In the genomic region with DNA sequence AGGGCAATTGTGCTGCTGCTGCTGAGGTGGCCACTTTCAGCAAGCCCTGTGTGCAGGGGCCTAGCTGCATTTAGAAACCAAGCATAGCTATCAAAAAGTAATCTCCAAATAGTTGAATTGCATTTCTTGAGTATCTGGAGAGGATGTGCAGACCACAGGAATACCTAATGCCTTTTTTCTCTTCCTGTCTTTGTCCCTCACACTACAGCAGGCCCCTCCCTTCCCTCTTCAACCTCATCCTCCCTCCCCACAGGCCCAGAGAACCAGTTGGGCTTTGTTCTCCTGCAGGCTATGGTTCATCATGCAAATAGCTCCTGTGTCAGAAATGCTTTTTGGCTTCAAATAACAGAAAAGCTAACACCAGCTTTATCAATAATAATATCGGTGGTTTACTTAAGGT, we compare ENCODE assay signal across 1 cellular context.
TF ChIP-seq lines count a peak whose summit lies in the region.

No MANE protein-coding gene starts in this region.

TF ChIP-seq in GM12878, 131 proteins besides CTCF, POLR2A, EP300 and RAD21 (continued from another document):
- TF ChIP-seq, protein P1, sequence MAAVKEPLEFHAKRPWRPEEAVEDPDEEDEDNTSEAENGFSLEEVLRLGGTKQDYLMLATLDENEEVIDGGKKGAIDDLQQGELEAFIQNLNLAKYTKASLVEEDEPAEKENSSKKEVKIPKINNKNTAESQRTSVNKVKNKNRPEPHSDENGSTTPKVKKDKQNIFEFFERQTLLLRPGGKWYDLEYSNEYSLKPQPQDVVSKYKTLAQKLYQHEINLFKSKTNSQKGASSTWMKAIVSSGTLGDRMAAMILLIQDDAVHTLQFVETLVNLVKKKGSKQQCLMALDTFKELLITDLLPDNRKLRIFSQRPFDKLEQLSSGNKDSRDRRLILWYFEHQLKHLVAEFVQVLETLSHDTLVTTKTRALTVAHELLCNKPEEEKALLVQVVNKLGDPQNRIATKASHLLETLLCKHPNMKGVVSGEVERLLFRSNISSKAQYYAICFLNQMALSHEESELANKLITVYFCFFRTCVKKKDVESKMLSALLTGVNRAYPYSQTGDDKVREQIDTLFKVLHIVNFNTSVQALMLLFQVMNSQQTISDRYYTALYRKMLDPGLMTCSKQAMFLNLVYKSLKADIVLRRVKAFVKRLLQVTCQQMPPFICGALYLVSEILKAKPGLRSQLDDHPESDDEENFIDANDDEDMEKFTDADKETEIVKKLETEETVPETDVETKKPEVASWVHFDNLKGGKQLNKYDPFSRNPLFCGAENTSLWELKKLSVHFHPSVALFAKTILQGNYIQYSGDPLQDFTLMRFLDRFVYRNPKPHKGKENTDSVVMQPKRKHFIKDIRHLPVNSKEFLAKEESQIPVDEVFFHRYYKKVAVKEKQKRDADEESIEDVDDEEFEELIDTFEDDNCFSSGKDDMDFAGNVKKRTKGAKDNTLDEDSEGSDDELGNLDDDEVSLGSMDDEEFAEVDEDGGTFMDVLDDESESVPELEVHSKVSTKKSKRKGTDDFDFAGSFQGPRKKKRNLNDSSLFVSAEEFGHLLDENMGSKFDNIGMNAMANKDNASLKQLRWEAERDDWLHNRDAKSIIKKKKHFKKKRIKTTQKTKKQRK (IDR thresholded peaks at IDR 0.05; ENCODE audit: low read depth, low read length): no peak
- TF ChIP-seq ESRRA (IDR thresholded peaks at IDR 0.05; ENCODE audit: low read length): no peak
- no peak for TF ChIP-seq TBL1XR1 (IDR thresholded peaks at IDR 0.05; ENCODE audit: low read depth, low read length)
- TF ChIP-seq, protein P2, sequence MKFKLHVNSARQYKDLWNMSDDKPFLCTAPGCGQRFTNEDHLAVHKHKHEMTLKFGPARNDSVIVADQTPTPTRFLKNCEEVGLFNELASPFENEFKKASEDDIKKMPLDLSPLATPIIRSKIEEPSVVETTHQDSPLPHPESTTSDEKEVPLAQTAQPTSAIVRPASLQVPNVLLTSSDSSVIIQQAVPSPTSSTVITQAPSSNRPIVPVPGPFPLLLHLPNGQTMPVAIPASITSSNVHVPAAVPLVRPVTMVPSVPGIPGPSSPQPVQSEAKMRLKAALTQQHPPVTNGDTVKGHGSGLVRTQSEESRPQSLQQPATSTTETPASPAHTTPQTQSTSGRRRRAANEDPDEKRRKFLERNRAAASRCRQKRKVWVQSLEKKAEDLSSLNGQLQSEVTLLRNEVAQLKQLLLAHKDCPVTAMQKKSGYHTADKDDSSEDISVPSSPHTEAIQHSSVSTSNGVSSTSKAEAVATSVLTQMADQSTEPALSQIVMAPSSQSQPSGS (IDR thresholded peaks at IDR 0.05; ENCODE audit: low read length): no peak
- TF ChIP-seq RFX5 (IDR thresholded peaks at IDR 0.05; ENCODE audit: low read depth, low read length): no peak
- TF ChIP-seq STAT3 (IDR thresholded peaks at IDR 0.05; ENCODE audit: low read depth, low read length): no peak
- TF ChIP-seq NRF1 (conservative IDR thresholded peaks at IDR 0.05; ENCODE audit: low read depth, low read length): no peak
- TF ChIP-seq HCFC1 (IDR thresholded peaks at IDR 0.05; ENCODE audit: low read length): no peak
